ENCODE assay signal across 1 cellular context in genomic region chr10:117259279-117259678, GRCh38.
TF ChIP-seq lines count a peak whose summit lies in the region.

No MANE protein-coding gene starts in this region.

TF ChIP-seq in GM12878, 131 proteins besides CTCF, POLR2A, EP300 and RAD21 (continued from another document):
- no peak for TF ChIP-seq TARDBP (IDR thresholded peaks at IDR 0.05; ENCODE audit: borderline replicate concordance)
- TF ChIP-seq ATF7 (IDR thresholded peaks at IDR 0.05; ENCODE audit: low read depth) = no peak
- no peak for TF ChIP-seq YY1 (IDR thresholded peaks at IDR 0.05; ENCODE audit: low read depth, low read length)
- no peak for TF ChIP-seq RCOR1 (conservative IDR thresholded peaks at IDR 0.05; ENCODE audit: low read depth, low read length)
- TF ChIP-seq NFYA (IDR thresholded peaks at IDR 0.05; ENCODE audit: borderline replicate concordance, low read depth, low read length) = no peak
- no peak for TF ChIP-seq STAT3 (IDR thresholded peaks at IDR 0.05; ENCODE audit: low read depth, low read length)
